14 cellular contexts compared by ENCODE assay signal in the genomic region with DNA sequence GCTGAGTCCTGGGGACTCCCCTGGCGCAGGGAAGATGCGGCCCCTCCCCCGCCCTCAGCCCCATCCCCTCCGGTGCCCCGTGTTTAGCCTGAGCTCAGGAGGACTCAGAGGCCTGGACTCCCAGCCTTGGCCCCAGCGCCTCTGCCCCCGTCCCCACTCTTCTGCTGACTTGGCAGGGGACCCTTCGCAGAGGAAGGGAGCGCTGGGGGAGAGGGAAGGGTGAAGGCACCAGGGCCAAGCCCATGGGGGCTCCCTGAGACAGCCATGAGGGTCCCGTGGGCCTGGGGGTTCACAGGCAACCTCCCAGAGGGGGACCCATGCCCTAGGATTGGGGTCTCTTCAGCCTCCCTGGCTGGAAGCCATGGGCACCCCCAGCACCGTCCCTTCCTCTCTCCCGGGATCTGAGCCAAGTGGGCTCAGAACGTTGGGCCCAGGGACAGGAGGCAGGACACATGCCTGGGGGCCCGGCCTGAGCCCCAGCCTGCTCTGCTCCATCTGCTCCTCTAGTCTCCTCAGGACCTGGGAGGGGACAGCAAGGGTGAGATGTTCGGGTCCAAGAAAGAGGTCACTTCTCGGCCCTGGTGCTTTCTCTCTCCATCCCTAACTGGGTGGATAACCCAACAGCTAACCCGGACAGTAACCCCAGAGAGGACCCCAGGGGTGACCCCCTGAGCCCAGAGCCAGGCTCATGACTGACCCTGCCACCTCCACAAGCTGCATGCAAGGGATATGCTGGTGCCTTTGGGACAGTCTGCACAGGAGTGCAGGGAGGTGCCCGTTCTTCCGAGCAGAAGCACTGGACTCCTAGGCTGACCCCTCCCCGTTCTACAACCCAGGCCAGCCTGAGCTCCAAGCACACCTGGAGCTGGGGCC. TPM values are rescaled to one million over a fixed set of nuclear protein-coding genes. Genes with fewer than 3 reads are reported as not detected.
A peak's percentile ranks its signal among the peaks of the same experiment; 100 is the strongest.
DNase-seq lines count a peak whose midpoint lies in the region; ATAC-seq, FAIRE-seq and TF ChIP-seq lines count a peak whose summit lies in the region.
"Had no signal": no experiment of that assay in that cellular context is flagged by ENCODE, and none has a peak within 500 bp of the region (broad histone marks: within the 10 kb centered on the region; RNA-seq: fewer than 3 reads in every experiment).

No MANE protein-coding gene starts in this region.

- H3K79me1 ChIP-seq in mesendoderm (ENCODE audit: low read length): no peaks in the 10 kb centered on the region

- no peak for TF ChIP-seq CTCF in A549 (IDR thresholded peaks at IDR 0.05)

- H3K4me3 ChIP-seq in A549 (no peak overlapping the region), mesendoderm (ENCODE audit: low read length) (no peak overlapping the region)
- no peak overlapping the region for H3K4me3 ChIP-seq in CD4-positive, CD25-positive, alpha-beta regulatory T cell (ENCODE audit: low read depth, low read length)
- H3K4me3 ChIP-seq: skin epidermis had no signal

- H3K4me1 Mint-ChIP-seq in CD4-positive, CD25-positive, alpha-beta regulatory T cell: peaks cover 0 to 7% (median 0%) of the 10 kb centered on the region in 4 donors
- H3K4me1 Mint-ChIP-seq in central memory CD8-positive, alpha-beta T cell: peaks cover 11% of the 10 kb centered on the region
- H3K4me1 Mint-ChIP-seq in naive B cell: peaks cover 6 to 11% (median 9%) of the 10 kb centered on the region in 3 donors

- H3K9ac ChIP-seq in mesendoderm (ENCODE audit: low read length): no peak overlapping the region

- DNase-seq in A549 (ENCODE audit: low read depth in 1 of 2, low spot score in 1 of 2) (no peak), naive B cell (no peak), NCI-H128 (lab: John Stamatoyannopoulos, UW; ENCODE audit: unreplicated experiment) (no peak), mesendoderm (no peak), NCI-H69 (lab: John Stamatoyannopoulos, UW) (no peak), HuH-7.5 (ENCODE audit: low spot score) (no peak)
- DNase-seq in CD4-positive, CD25-positive, alpha-beta regulatory T cell: no peak
- no peak for DNase-seq in central memory CD8-positive, alpha-beta T cell (ENCODE audit: low spot score in 2 of 2)
- DNase-seq: activated naive CD4-positive, alpha-beta T cell treated with Interleukin-2 at 50 U/mL for 16 hours; Calu3 had no signal

- peaks cover 0 to 2% (median 0%) of the 10 kb centered on the region in 7 donors for H3K9me3 Mint-ChIP-seq in CD4-positive, CD25-positive, alpha-beta regulatory T cell
- H3K9me3 Mint-ChIP-seq in central memory CD8-positive, alpha-beta T cell: no peaks in the 10 kb centered on the region
- H3K9me3 Mint-ChIP-seq in naive B cell: peaks cover 0 to 4% (median 0%) of the 10 kb centered on the region in 7 donors

- H3K4ac ChIP-seq in mesendoderm (ENCODE audit: low read depth, low read length): no peak overlapping the region

- no peak overlapping the region for H2BK5ac ChIP-seq in mesendoderm (ENCODE audit: low read length)

- H4K8ac ChIP-seq in mesendoderm (ENCODE audit: low read depth, low read length): no peak overlapping the region

- H4K5ac ChIP-seq in mesendoderm (ENCODE audit: low read length): no peak overlapping the region

- H3K18ac ChIP-seq in mesendoderm (ENCODE audit: low read length): no peak overlapping the region

- FAIRE-seq in A549 (lab: Jason Lieb, UNC): no peak

- H3K4me2 ChIP-seq in A549 (no peak overlapping the region), mesendoderm (ENCODE audit: low read length) (no peak overlapping the region)

- no peak for TF ChIP-seq RAD21 in A549 (conservative IDR thresholded peaks at IDR 0.05 in 1 of 2, IDR thresholded peaks at IDR 0.05 in 1 of 2)

- H3K27me3 Mint-ChIP-seq in CD4-positive, CD25-positive, alpha-beta regulatory T cell: peaks cover 27% of the 10 kb centered on the region
- peaks cover 49% of the 10 kb centered on the region for H3K27me3 Mint-ChIP-seq in central memory CD8-positive, alpha-beta T cell
- H3K27me3 Mint-ChIP-seq in naive B cell: peaks cover 19 to 58% (median 46%) of the 10 kb centered on the region in 3 donors

- H2BK15ac ChIP-seq in mesendoderm (replicated peaks; ENCODE audit: low read depth): no peak overlapping the region

- peak overlapping the region; percentile 3 to 65 (median 30) for H3K4me3 Mint-ChIP-seq in CD4-positive, CD25-positive, alpha-beta regulatory T cell
- peak overlapping the region; percentile 47 for H3K4me3 Mint-ChIP-seq in central memory CD8-positive, alpha-beta T cell
- H3K4me3 Mint-ChIP-seq in naive B cell: peak overlapping the region in 7 of 8 donors; percentile 32 to 69 (median 57)

- H3K27ac ChIP-seq in A549 (no peak overlapping the region), mesendoderm (ENCODE audit: low read depth, low read length) (no peak overlapping the region)
- no peak overlapping the region for H3K27ac ChIP-seq in CD4-positive, CD25-positive, alpha-beta regulatory T cell (ENCODE audit: insufficient read depth, low read length, poor library complexity, severe bottlenecking)
- H3K27ac ChIP-seq: gastroesophageal sphincter, RWPE1, skin epidermis had no signal

- H3K36me3 ChIP-seq in CD4-positive, CD25-positive, alpha-beta regulatory T cell (ENCODE audit: control insufficient read depth, insufficient read depth, low read length): no peaks in the 10 kb centered on the region
- H3K36me3 ChIP-seq in mesendoderm (ENCODE audit: control insufficient read depth, insufficient read depth, low read length): no peaks in the 10 kb centered on the region
- H3K36me3 ChIP-seq: gastroesophageal sphincter had no signal

- no peak overlapping the region for H2BK120ac ChIP-seq in mesendoderm (ENCODE audit: low read depth, low read length)

- no peak for TF ChIP-seq EP300 in A549 (IDR thresholded peaks at IDR 0.05)

- H3K23ac ChIP-seq in mesendoderm (ENCODE audit: low read length): no peak overlapping the region

- H3K27ac Mint-ChIP-seq in CD4-positive, CD25-positive, alpha-beta regulatory T cell: no peak overlapping the region
- H3K27ac Mint-ChIP-seq in central memory CD8-positive, alpha-beta T cell (ENCODE audit: low read depth): no peak overlapping the region
- H3K27ac Mint-ChIP-seq in naive B cell: peak overlapping the region in 2 of 6 donors; percentile 22 to 27

- CTCF ChIA-PET in A549 (lab: Yijun Ruan, JAX): no interaction called here

- no peaks in the 10 kb centered on the region for H3K36me3 Mint-ChIP-seq in CD4-positive, CD25-positive, alpha-beta regulatory T cell
- peaks cover 4% of the 10 kb centered on the region for H3K36me3 Mint-ChIP-seq in central memory CD8-positive, alpha-beta T cell (ENCODE audit: insufficient read depth)
- peaks cover 0 to 2% of the 10 kb centered on the region in 2 donors for H3K36me3 Mint-ChIP-seq in naive B cell

- no peaks in the 10 kb centered on the region for H3K27me3 ChIP-seq in CD4-positive, CD25-positive, alpha-beta regulatory T cell (ENCODE audit: control insufficient read depth, insufficient read depth, low read length)
- H3K27me3 ChIP-seq in mesendoderm (ENCODE audit: insufficient read depth, low read length, poor library complexity): peaks cover 19% of the 10 kb centered on the region

- no peaks in the 10 kb centered on the region for H3K79me2 ChIP-seq in mesendoderm (ENCODE audit: control insufficient read depth, insufficient read depth, low read length)

- H3K4me1 ChIP-seq in A549 (peaks cover 5% of the 10 kb centered on the region; the same call in 1 of the 3 replicates), mesendoderm (ENCODE audit: control insufficient read depth, low read depth, low read length) (no peaks in the 10 kb centered on the region)
- H3K4me1 ChIP-seq in CD4-positive, CD25-positive, alpha-beta regulatory T cell (ENCODE audit: control insufficient read depth, insufficient read depth, low read length, poor library complexity, severe bottlenecking): peaks cover 18% of the 10 kb centered on the region

- H3K56ac ChIP-seq in mesendoderm (ENCODE audit: low read length): no peak overlapping the region

- TF ChIP-seq POLR2A in A549 (IDR thresholded peaks at IDR 0.05; ENCODE audit: low read length): no peak

- ATAC-seq in A549 (peak; percentile 26 to 33; a peak in 4 of 6 replicates), naive B cell (ENCODE audit: low read depth in 2 of 2) (no peak)
- no peak for ATAC-seq in CD4-positive, CD25-positive, alpha-beta regulatory T cell (ENCODE audit: low read depth in 2 of 2)
- no peak for ATAC-seq in central memory CD8-positive, alpha-beta T cell (replicated peaks; ENCODE audit: extremely low read depth, poor library complexity, severe bottlenecking)
- ATAC-seq: activated CD4-positive, CD25-positive, alpha-beta regulatory T cell treated with anti-CD3 and anti-CD28 coated beads, Interleukin-2, amount 50 U/mL, for 24 hours; gastroesophageal sphincter had no signal

- H2AK5ac ChIP-seq in mesendoderm (ENCODE audit: low read length): no peak overlapping the region

- 24% methylated on average over 4 of the region's 20 CpGs for WGBS in A549 (ENCODE audit: missing lambda C conversion rate)
- no CpG with 5 or more reads among the region's 20 CpGs for WGBS in mesendoderm (ENCODE audit: extremely low coverage, insufficient coverage, low lambda C conversion rate)

- POLR2A ChIA-PET in A549 (lab: Yijun Ruan, JAX): no interaction called here

- H3K9me3 ChIP-seq in A549: no peaks in the 10 kb centered on the region
- peaks cover 0 to 4% of the 10 kb centered on the region in 2 experiments for H3K9me3 ChIP-seq in CD4-positive, CD25-positive, alpha-beta regulatory T cell (ENCODE audit: control insufficient read depth in 2 of 2, low read length in 2 of 2)

TF ChIP-seq in A549, 52 proteins besides CTCF, POLR2A, EP300 and RAD21 (continues in another document):
- TF ChIP-seq SREBF2 (IDR thresholded peaks at IDR 0.05) (no peak), ZFP36 (IDR thresholded peaks at IDR 0.05; ENCODE audit: borderline replicate concordance, partially characterized antibody) (no peak), KDM1A (IDR thresholded peaks at IDR 0.05; ENCODE audit: low read depth) (no peak)

RNA-seq across cellular contexts. Expression of gene CPLX1, which starts 1.5 kb away (rescaled TPM):
- polyA plus RNA-seq in A549 (2011; rRNA removed) (0.08 and 0.19 TPM in 2 replicates), A549 (2017; fragmentation: RNase III; extraction: RNeasy Plus Mini Kit Qiagen cat#74134 plus additional on column Dnase treatment) (0.14 to 0.57 TPM (median 0.22 TPM) in 3 replicates), naive B cell (ENCODE audit: low read depth in 6 of 6) (not detected)
- 0.19 and 0.34 TPM in 2 replicates for polyA plus RNA-seq in A549 (2012; cell fraction: cytosol; rRNA removed)
- polyA plus RNA-seq in A549 (2012; cell fraction: nucleus; rRNA removed): 0.32 and 0.37 TPM in 2 replicates
- not detected in 2 replicates for polyA minus RNA-seq in A549 (2011; rRNA and poly(A)+ RNA removed)
- 0.62 TPM for total RNA-seq in CD4-positive, CD25-positive, alpha-beta regulatory T cell
- under 1 TPM in 1 of 4 donors, not detected in 3; 0.16 TPM for polyA plus RNA-seq in CD4-positive, CD25-positive, alpha-beta regulatory T cell
- polyA plus RNA-seq in mesendoderm (2013, experiment 1 of 2): 0.20 TPM
- 0.22 TPM for polyA plus RNA-seq in mesendoderm (2013, experiment 2 of 2)

Comparison
In these comparisons a context has a peak if more than half of its experiments do, and no peak if none do; other contexts are left out.
1. ATAC-seq: peak in A549 (2 of 2); none in CD4-positive, CD25-positive, alpha-beta regulatory T cell (0 of 2), central memory CD8-positive, alpha-beta T cell (single experiment) and naive B cell (0 of 2).
2. Peak in every context shown above with its lines, with median percentiles within 50 percentile points of each other: H3K4me3 Mint-ChIP-seq.